In genomic region chr3:127799476-127800222, GRCh38 we compare ENCODE assay signal across 10 cellular contexts. TPM values are rescaled to one million over a fixed set of nuclear protein-coding genes. Genes with fewer than 3 reads are reported as not detected.
DNase-seq lines count a peak whose midpoint lies in the region; ATAC-seq and TF ChIP-seq lines count a peak whose summit lies in the region.
"Had no signal": no experiment of that assay in that cellular context is flagged by ENCODE, and none has a peak within 500 bp of the region (broad histone marks: within the 10 kb centered on the region; RNA-seq: fewer than 3 reads in every experiment).

No MANE protein-coding gene starts in this region.

- no peak for ATAC-seq in natural killer cell
- ATAC-seq in natural killer cell treated with Interleukin-12 subunit alpha and Interleukin-12 subunit beta and Interleukin-15 and Interleukin-18, amount 100 ng/mL, for 72 hours = no peak
- no peak for ATAC-seq in activated T-helper 17 cell treated with anti-CD3 and anti-CD28 coated beads, Interleukin-2, amount 50 U/mL, for 72 hours (replicated peaks)
- ATAC-seq in gastroesophageal sphincter = peak; percentile 32
- ATAC-seq in HG02884 (IDR thresholded peaks at IDR 0.05; ENCODE audit: unreplicated experiment) = no peak
- no peak for ATAC-seq in activated T-cell treated with anti-CD3 and anti-CD28 coated beads, Interleukin-2, amount 50 U/mL, for 72 hours (replicated peaks in 1 of 2)

- H3K4me3 ChIP-seq in gastroesophageal sphincter = no peak overlapping the region
- H3K4me3 ChIP-seq: suprapubic skin had no signal

- H3K36me3 Mint-ChIP-seq in natural killer cell = no peaks in the 10 kb centered on the region
- no peaks in the 10 kb centered on the region for H3K36me3 Mint-ChIP-seq in natural killer cell treated with Interleukin-12 subunit alpha and Interleukin-12 subunit beta and Interleukin-15 and Interleukin-18, amount 100 ng/mL, for 72 hours
- no peaks in the 10 kb centered on the region for H3K36me3 Mint-ChIP-seq in activated T-helper 17 cell treated with anti-CD3 and anti-CD28 coated beads, Interleukin-2, amount 50 U/mL, for 72 hours (ENCODE audit: low read depth)
- peaks cover 0 to under 1% of the 10 kb centered on the region in 2 donors for H3K36me3 Mint-ChIP-seq in activated T-cell treated with anti-CD3 and anti-CD28 coated beads, Interleukin-2, amount 50 U/mL, for 72 hours (ENCODE audit: insufficient read depth in 2 of 2)
- H3K36me3 Mint-ChIP-seq: CD4-positive, CD25-positive, alpha-beta regulatory T cell had no signal

- TF ChIP-seq POLR2A in gastroesophageal sphincter (IDR thresholded peaks at IDR 0.05) = no peak

- TF ChIP-seq EP300 in gastroesophageal sphincter (IDR thresholded peaks at IDR 0.05) = no peak

- H3K4me1 Mint-ChIP-seq in natural killer cell = peaks cover 13 to 20% of the 10 kb centered on the region in 2 donors
- H3K4me1 Mint-ChIP-seq in natural killer cell treated with Interleukin-12 subunit alpha and Interleukin-12 subunit beta and Interleukin-15 and Interleukin-18, amount 100 ng/mL, for 72 hours (ENCODE audit: low read depth in 2 of 2) = peaks cover 11 to 14% of the 10 kb centered on the region in 2 donors
- peaks cover 7% of the 10 kb centered on the region for H3K4me1 Mint-ChIP-seq in activated T-helper 17 cell treated with anti-CD3 and anti-CD28 coated beads, Interleukin-2, amount 50 U/mL, for 72 hours
- H3K4me1 Mint-ChIP-seq in activated T-cell treated with anti-CD3 and anti-CD28 coated beads, Interleukin-2, amount 50 U/mL, for 72 hours (ENCODE audit: low read depth) = peaks cover 11% of the 10 kb centered on the region

- H3K4me3 Mint-ChIP-seq in natural killer cell = no peak overlapping the region
- H3K4me3 Mint-ChIP-seq in natural killer cell treated with Interleukin-12 subunit alpha and Interleukin-12 subunit beta and Interleukin-15 and Interleukin-18, amount 100 ng/mL, for 72 hours = no peak overlapping the region
- H3K4me3 Mint-ChIP-seq in activated T-helper 17 cell treated with anti-CD3 and anti-CD28 coated beads, Interleukin-2, amount 50 U/mL, for 72 hours = no peak overlapping the region
- no peak overlapping the region for H3K4me3 Mint-ChIP-seq in activated T-cell treated with anti-CD3 and anti-CD28 coated beads, Interleukin-2, amount 50 U/mL, for 72 hours
- H3K4me3 Mint-ChIP-seq: CD4-positive, CD25-positive, alpha-beta regulatory T cell had no signal

- peaks cover 0 to 3% of the 10 kb centered on the region in 2 donors for H3K27me3 Mint-ChIP-seq in natural killer cell (ENCODE audit: low read depth in 2 of 2)
- H3K27me3 Mint-ChIP-seq in natural killer cell treated with Interleukin-12 subunit alpha and Interleukin-12 subunit beta and Interleukin-15 and Interleukin-18, amount 100 ng/mL, for 72 hours = no peaks in the 10 kb centered on the region
- peaks cover 8% of the 10 kb centered on the region for H3K27me3 Mint-ChIP-seq in activated T-helper 17 cell treated with anti-CD3 and anti-CD28 coated beads, Interleukin-2, amount 50 U/mL, for 72 hours
- H3K27me3 Mint-ChIP-seq in activated T-cell treated with anti-CD3 and anti-CD28 coated beads, Interleukin-2, amount 50 U/mL, for 72 hours (ENCODE audit: low read depth) = peaks cover 3% of the 10 kb centered on the region
- H3K27me3 Mint-ChIP-seq: CD4-positive, CD25-positive, alpha-beta regulatory T cell had no signal

- intact Hi-C loops in natural killer cell (cut with micrococcal nuclease) = no loop called here

- no peaks in the 10 kb centered on the region for H3K9me3 ChIP-seq in gastroesophageal sphincter
- H3K9me3 ChIP-seq: suprapubic skin had no signal

- H3K4me1 ChIP-seq in gastroesophageal sphincter = peaks cover 0 to 51% (median 12%) of the 10 kb centered on the region in 3 donors

- TF ChIP-seq CTCF in natural killer cell (IDR thresholded peaks at IDR 0.05) (no peak), gastroesophageal sphincter (IDR thresholded peaks at IDR 0.05) (no peak)

- H3K27ac ChIP-seq in gastroesophageal sphincter = peak overlapping the region in 2 of 4 donors; percentile 50 to 61
- H3K27ac ChIP-seq: suprapubic skin had no signal

- WGBS in gastroesophageal sphincter (ENCODE audit: low coverage in 1 of 2), 2 donors = 47 to 71% methylated on average over 6 of the region's 6 CpGs

- H3K36me3 ChIP-seq in gastroesophageal sphincter = peaks cover 0 to 4% of the 10 kb centered on the region in 2 donors
- H3K36me3 ChIP-seq: suprapubic skin had no signal

- H3K27me3 ChIP-seq in gastroesophageal sphincter = no peaks in the 10 kb centered on the region
- H3K27me3 ChIP-seq: suprapubic skin had no signal

- H3K9me3 Mint-ChIP-seq in natural killer cell = no peaks in the 10 kb centered on the region
- H3K9me3 Mint-ChIP-seq in natural killer cell treated with Interleukin-12 subunit alpha and Interleukin-12 subunit beta and Interleukin-15 and Interleukin-18, amount 100 ng/mL, for 72 hours = no peaks in the 10 kb centered on the region
- H3K9me3 Mint-ChIP-seq in activated T-helper 17 cell treated with anti-CD3 and anti-CD28 coated beads, Interleukin-2, amount 50 U/mL, for 72 hours = peaks cover 3% of the 10 kb centered on the region
- H3K9me3 Mint-ChIP-seq in activated T-cell treated with anti-CD3 and anti-CD28 coated beads, Interleukin-2, amount 50 U/mL, for 72 hours = peaks cover 2 to 3% of the 10 kb centered on the region in 2 donors

- DNase-seq in natural killer cell = no peak
- DNase-seq in natural killer cell treated with Interleukin-12 subunit alpha and Interleukin-12 subunit beta and Interleukin-15 and Interleukin-18, amount 100 ng/mL, for 72 hours (ENCODE audit: low spot score) = no peak
- DNase-seq in iPS-NIHi11 (ENCODE audit: low spot score) = no peak
- no peak for DNase-seq in stimulated activated CD4-positive, alpha-beta T cell treated with anti-CD3 and anti-CD28 coated beads, Interleukin-1b, Interleukin-23, amount 100 ng/mL, for 48 hours
- no peak for DNase-seq in activated T-cell treated with anti-CD3 and anti-CD28 coated beads, Interleukin-2, amount 50 U/mL, for 72 hours

- peak overlapping the region; percentile 53 to 65 for H3K27ac Mint-ChIP-seq in natural killer cell
- H3K27ac Mint-ChIP-seq in natural killer cell treated with Interleukin-12 subunit alpha and Interleukin-12 subunit beta and Interleukin-15 and Interleukin-18, amount 100 ng/mL, for 72 hours = peak overlapping the region in 1 of 2 donors; percentile 90
- peak overlapping the region; percentile 72 for H3K27ac Mint-ChIP-seq in activated T-helper 17 cell treated with anti-CD3 and anti-CD28 coated beads, Interleukin-2, amount 50 U/mL, for 72 hours
- no peak overlapping the region for H3K27ac Mint-ChIP-seq in activated T-cell treated with anti-CD3 and anti-CD28 coated beads, Interleukin-2, amount 50 U/mL, for 72 hours

RNA-seq across cellular contexts. Expression of gene MGLL, which starts 22.7 kb away (rescaled TPM):
- 1 to 10 TPM; 2.7 to 4.6 (median 3.0) TPM for total RNA-seq in natural killer cell
- 1 to 10 TPM; 2.1 to 3.2 TPM for total RNA-seq in natural killer cell treated with Interleukin-12 subunit alpha and Interleukin-12 subunit beta and Interleukin-15 and Interleukin-18, amount 100 ng/mL, for 72 hours
- total RNA-seq in activated T-helper 17 cell treated with anti-CD3 and anti-CD28 coated beads, Interleukin-2, amount 50 U/mL, for 72 hours = 1 to 10 TPM; 1.2 to 1.4 TPM
- 100 to 1,000 TPM in 1 of 4 donors, 10 to 100 TPM in 3; 39.2 to 171 (median 55.8) TPM for total RNA-seq in gastroesophageal sphincter
- total RNA-seq in activated T-cell treated with anti-CD3 and anti-CD28 coated beads, Interleukin-2, amount 50 U/mL, for 72 hours = 1 to 10 TPM; 1.7 to 2.3 TPM

Comparison
In these comparisons a context has a peak if more than half of its experiments do, and no peak if none do; other contexts are left out.
1. RNA of gene MGLL, which starts 22.7 kb away (total RNA-seq): 39.2 to 171 TPM in gastroesophageal sphincter; 2.1 to 3.2 TPM in natural killer cell treated with Interleukin-12 subunit alpha and Interleukin-12 subunit beta and Interleukin-15 and Interleukin-18, amount 100 ng/mL, for 72 hours, 2.7 to 4.6 TPM in natural killer cell, 1.7 to 2.3 TPM in activated T-cell treated with anti-CD3 and anti-CD28 coated beads, Interleukin-2, amount 50 U/mL, for 72 hours and 1.2 to 1.4 TPM in activated T-helper 17 cell treated with anti-CD3 and anti-CD28 coated beads, Interleukin-2, amount 50 U/mL, for 72 hours; every median in the first group is over 4 times any median in the second.